Comparison of ENCODE assay signal across 1 cellular context in genomic region chr20:36182604-36183154, GRCh38.
A peak's percentile ranks its signal among the peaks of the same experiment; 100 is the strongest.
TF ChIP-seq lines count a peak whose summit lies in the region.

No MANE protein-coding gene starts in this region.

TF ChIP-seq in HepG2, 621 proteins besides CTCF, POLR2A, EP300 and RAD21 (continued from another document and continues in another):
- TF ChIP-seq NFKB2 (CRISPR knock-in tag; IDR thresholded peaks at IDR 0.05; ENCODE audit: borderline replicate concordance) (0 out of 2 replicates have a peak, but pooled peaks have one; percentile 57), ZBTB43 (CRISPR knock-in tag; conservative IDR thresholded peaks at IDR 0.05) (peak; percentile 83; the same call in 1 of the 2 replicates), ZNF205 (CRISPR knock-in tag; IDR thresholded peaks at IDR 0.05) (peak; percentile 27; the same call in 1 of the 2 replicates), MXD4 (CRISPR knock-in tag; IDR thresholded peaks at IDR 0.05) (peak; percentile 81; the same call in 1 of the 2 replicates), RORA (CRISPR knock-in tag; IDR thresholded peaks at IDR 0.05) (no peak), ARID2 (CRISPR knock-in tag; IDR thresholded peaks at IDR 0.05; ENCODE audit: borderline replicate concordance) (0 out of 2 replicates have a peak, but pooled peaks have one; percentile 18), ZFP90 (CRISPR knock-in tag; IDR thresholded peaks at IDR 0.05; ENCODE audit: borderline replicate concordance) (peak; percentile 67; the same call in 1 of the 2 replicates), ATF4 (CRISPR knock-in tag; IDR thresholded peaks at IDR 0.05) (no peak), SAP130 (CRISPR knock-in tag; IDR thresholded peaks at IDR 0.05; ENCODE audit: low read depth) (peak; percentile 42; the same call in 1 of the 2 replicates), ZSCAN5A (CRISPR knock-in tag; IDR thresholded peaks at IDR 0.05; ENCODE audit: borderline replicate concordance) (peak; percentile 68; the same call in 1 of the 2 replicates), MED8 (CRISPR knock-in tag; IDR thresholded peaks at IDR 0.05; ENCODE audit: insufficient replicate concordance) (peak; percentile 90), ZNF232 (CRISPR knock-in tag; IDR thresholded peaks at IDR 0.05; ENCODE audit: borderline replicate concordance) (0 out of 2 replicates have a peak, but pooled peaks have one; percentile 79), ZNF251 (CRISPR knock-in tag; IDR thresholded peaks at IDR 0.05) (no peak), PLRG1 (conservative IDR thresholded peaks at IDR 0.05) (no peak), ZBTB39 (CRISPR knock-in tag; IDR thresholded peaks at IDR 0.05) (peak; percentile 90; the same call in 1 of the 2 replicates), ZNF605 (CRISPR knock-in tag; IDR thresholded peaks at IDR 0.05) (0 out of 2 replicates have a peak, but pooled peaks have one; percentile 53), ZNF781 (CRISPR knock-in tag; IDR thresholded peaks at IDR 0.05; ENCODE audit: borderline replicate concordance, not compliant biosample characterization) (no peak), POLR2AphosphoS5 (IDR thresholded peaks at IDR 0.05; ENCODE audit: low read depth, low read length) (no peak; the same call in 1 of the 2 replicates), ZSCAN29 (CRISPR knock-in tag; conservative IDR thresholded peaks at IDR 0.05) (no peak), KMT2B (CRISPR knock-in tag; IDR thresholded peaks at IDR 0.05) (peak; percentile 11; the same call in 1 of the 2 replicates), RELA (CRISPR knock-in tag; IDR thresholded peaks at IDR 0.05) (no peak), ZNF317 (CRISPR knock-in tag; IDR thresholded peaks at IDR 0.05) (peak; percentile 87), ESRRA (CRISPR knock-in tag; IDR thresholded peaks at IDR 0.05; ENCODE audit: low read depth) (no peak), ZNF136 (CRISPR knock-in tag; IDR thresholded peaks at IDR 0.05; ENCODE audit: low read depth) (peak; percentile 8; the same call in 1 of the 2 replicates), ZNF574 (CRISPR knock-in tag; IDR thresholded peaks at IDR 0.05) (peak; percentile 62), NR1H2 (CRISPR knock-in tag; IDR thresholded peaks at IDR 0.05; ENCODE audit: borderline replicate concordance, low read depth) (no peak), ZNF761 (CRISPR knock-in tag; conservative IDR thresholded peaks at IDR 0.05) (no peak), ZNF549 (CRISPR knock-in tag; IDR thresholded peaks at IDR 0.05) (no peak), KDM5B (CRISPR knock-in tag; IDR thresholded peaks at IDR 0.05; ENCODE audit: borderline replicate concordance) (peak; percentile 81; the same call in 1 of the 2 replicates), ZNF414 (CRISPR knock-in tag; IDR thresholded peaks at IDR 0.05) (no peak; the same call in 1 of the 2 replicates), ZNF557 (CRISPR knock-in tag; IDR thresholded peaks at IDR 0.05) (peak; percentile 32; the same call in 1 of the 2 replicates), ZNF224 (CRISPR knock-in tag; IDR thresholded peaks at IDR 0.05) (peak; percentile 78; the same call in 1 of the 2 replicates), DNMT3B (CRISPR knock-in tag; conservative IDR thresholded peaks at IDR 0.05) (no peak), HNF4G (IDR thresholded peaks at IDR 0.05; ENCODE audit: borderline replicate concordance, low read depth, low read length) (peak; percentile 90), HNF4G (CRISPR knock-in tag; IDR thresholded peaks at IDR 0.05; ENCODE audit: borderline replicate concordance, low read depth) (no peak), KDM1A (CRISPR knock-in tag; IDR thresholded peaks at IDR 0.05) (no peak), FOXA1 (IDR thresholded peaks at IDR 0.05) (no peak), FOXA1 (CRISPR knock-in tag; IDR thresholded peaks at IDR 0.05) (peak; percentile 55; the same call in 1 of the 2 replicates), ZNF143 (CRISPR knock-in tag; IDR thresholded peaks at IDR 0.05) (0 out of 2 replicates have a peak, but pooled peaks have one; percentile 11), KDM6A (CRISPR knock-in tag; IDR thresholded peaks at IDR 0.05; ENCODE audit: low read depth) (peak; percentile 21; the same call in 1 of the 2 replicates), ZMYM2 (CRISPR knock-in tag; IDR thresholded peaks at IDR 0.05) (peak; percentile 61; the same call in 1 of the 2 replicates), ZNF800 (CRISPR knock-in tag; IDR thresholded peaks at IDR 0.05) (peak; percentile 73; the same call in 1 of the 2 replicates), ZBED4 (CRISPR knock-in tag; IDR thresholded peaks at IDR 0.05; ENCODE audit: borderline replicate concordance) (no peak; the same call in 1 of the 2 replicates), ASH2L (IDR thresholded peaks at IDR 0.05; ENCODE audit: insufficient read length, low read depth, low read length) (peak; percentile 90), ZNF501 (CRISPR knock-in tag; IDR thresholded peaks at IDR 0.05) (peak; percentile 77), SP2 (CRISPR knock-in tag; IDR thresholded peaks at IDR 0.05) (peak; percentile 39; the same call in 1 of the 2 replicates), ZNF672 (CRISPR knock-in tag; IDR thresholded peaks at IDR 0.05) (no peak), ZMYM4 (CRISPR knock-in tag; IDR thresholded peaks at IDR 0.05) (peak; percentile 63; the same call in 1 of the 2 replicates), GFI1 (CRISPR knock-in tag; IDR thresholded peaks at IDR 0.05; ENCODE audit: borderline replicate concordance) (peak; percentile 49; the same call in 1 of the 2 replicates), CBX5 (CRISPR knock-in tag; IDR thresholded peaks at IDR 0.05; ENCODE audit: borderline replicate concordance) (0 out of 2 replicates have a peak, but pooled peaks have one; percentile 12), ZNF367 (CRISPR knock-in tag; IDR thresholded peaks at IDR 0.05; ENCODE audit: borderline replicate concordance) (no peak; the same call in 1 of the 2 replicates), PITX1 (CRISPR knock-in tag; IDR thresholded peaks at IDR 0.05) (no peak), GZF1 (CRISPR knock-in tag; IDR thresholded peaks at IDR 0.05) (no peak), CENPX (CRISPR knock-in tag; IDR thresholded peaks at IDR 0.05) (no peak), POLR2G (IDR thresholded peaks at IDR 0.05; ENCODE audit: low read depth, low read length) (no peak), CREM (IDR thresholded peaks at IDR 0.05) (no peak), CREM (CRISPR knock-in tag; IDR thresholded peaks at IDR 0.05) (no peak), THAP11 (CRISPR knock-in tag; IDR thresholded peaks at IDR 0.05) (0 out of 2 replicates have a peak, but pooled peaks have one; percentile 32)
